Comparison of ENCODE assay signal across 22 cellular contexts in genomic region chr21:41195311-41195710, GRCh38.
"Had no signal": no experiment of that assay in that cellular context is flagged by ENCODE, and none has a peak within 500 bp of the region (broad histone marks: within the 10 kb centered on the region; RNA-seq: fewer than 3 reads in every experiment).

No MANE protein-coding gene starts in this region.

- H3K9ac ChIP-seq: neural progenitor cell had no signal

- H3K4me3 Mint-ChIP-seq: activated CD4-positive, alpha-beta T cell treated with anti-CD3 and anti-CD28 coated beads, Interleukin-2, amount 10 ng/mL, durations not matched to agents 7 days and 5 days; activated CD8-positive, alpha-beta T cell treated with anti-CD3 and anti-CD28 coated beads, Interleukin-2, amount 10 ng/mL, durations not matched to agents 7 days and 5 days; dendritic cell treated with granulocyte-macrophage colony-stimulating factor and Interleukin-4, amounts not matched to agents 40 ng/mL and 50 ng/mL, for 4 days; neural progenitor cell; T-cell; type B pancreatic cell had no signal

- H3K27ac ChIP-seq: ascending aorta, foreskin keratinocyte, left lung, neural progenitor cell, prostate gland, right atrium auricular region, stomach had no signal

- H3K9me3 Mint-ChIP-seq: neural progenitor cell, type B pancreatic cell had no signal

- H2AFZ ChIP-seq: neural progenitor cell had no signal

- H3K4me1 Mint-ChIP-seq: activated CD4-positive, alpha-beta T cell treated with anti-CD3 and anti-CD28 coated beads, Interleukin-2, amount 10 ng/mL, durations not matched to agents 7 days and 5 days; T-cell had no signal

- DNase-seq: activated CD4-positive, alpha-beta T cell treated with anti-CD3 and anti-CD28 coated beads, Interleukin-2, amount 10 ng/mL, durations not matched to agents 7 days and 5 days; activated CD8-positive, alpha-beta memory T cell treated with anti-CD3 and anti-CD28 coated beads, Interleukin-2, amount 50 U/mL, for 4 hours; activated CD8-positive, alpha-beta T cell treated with anti-CD3 and anti-CD28 coated beads, Interleukin-2, amount 10 ng/mL, durations not matched to agents 7 days and 5 days; activated effector memory CD4-positive, alpha-beta T cell treated with anti-CD3 and anti-CD28 coated beads, Interleukin-2, amount 50 U/mL, for 16 hours; activated naive CD4-positive, alpha-beta T cell treated with anti-CD3 and anti-CD28 coated beads, Interleukin-2, amount 50 U/mL, for 16 hours; activated T-cell treated with anti-CD3 and anti-CD28 coated beads, Interleukin-2, amount 50 U/mL, for 48 hours; cerebellar nuclear complex; effector memory CD4-positive, alpha-beta T cell; hippocampal formation; left lung; stomach; T-cell had no signal

- H3K27me3 Mint-ChIP-seq: dendritic cell treated with granulocyte-macrophage colony-stimulating factor and Interleukin-4, amounts not matched to agents 40 ng/mL and 50 ng/mL, for 4 days; type B pancreatic cell had no signal

- H3K27ac Mint-ChIP-seq: activated CD4-positive, alpha-beta T cell treated with anti-CD3 and anti-CD28 coated beads, Interleukin-2, amount 10 ng/mL, durations not matched to agents 7 days and 5 days; activated CD8-positive, alpha-beta T cell treated with anti-CD3 and anti-CD28 coated beads, Interleukin-2, amount 10 ng/mL, durations not matched to agents 7 days and 5 days; dendritic cell treated with granulocyte-macrophage colony-stimulating factor and Interleukin-4, amounts not matched to agents 40 ng/mL and 50 ng/mL, for 4 days; neural progenitor cell; T-cell; type B pancreatic cell had no signal

- H3K9me3 ChIP-seq: ascending aorta, left lung, prostate gland, right atrium auricular region, stomach had no signal

- H3K4me3 ChIP-seq: ascending aorta, left lung, neural progenitor cell, prostate gland, right atrium auricular region, stomach had no signal

- H3K36me3 Mint-ChIP-seq: neural progenitor cell, T-cell, type B pancreatic cell had no signal

- H3K36me3 ChIP-seq: ascending aorta, left lung, neural progenitor cell, prostate gland, right atrium auricular region had no signal

- H3K27me3 ChIP-seq: ascending aorta, foreskin keratinocyte, left lung, neural progenitor cell, right atrium auricular region, stomach had no signal

- H3K4me2 ChIP-seq: neural progenitor cell had no signal

- ATAC-seq: activated CD4-positive, CD25-positive, alpha-beta regulatory T cell treated with anti-CD3 and anti-CD28 coated beads, Interleukin-2, amount 50 U/mL, for 24 hours; activated CD8-positive, alpha-beta T cell treated with anti-CD3 and anti-CD28 coated beads, Interleukin-2, amount 10 ng/mL, durations not matched to agents 7 days and 5 days; foreskin keratinocyte; left lung; T-cell had no signal

- H3K4me1 ChIP-seq: ascending aorta, foreskin keratinocyte, left lung, neural progenitor cell, prostate gland had no signal

- FAIRE-seq: endothelial cell of umbilical vein, islet of Langerhans had no signal
